ENCODE assay signal across 14 cellular contexts in the genomic region with DNA sequence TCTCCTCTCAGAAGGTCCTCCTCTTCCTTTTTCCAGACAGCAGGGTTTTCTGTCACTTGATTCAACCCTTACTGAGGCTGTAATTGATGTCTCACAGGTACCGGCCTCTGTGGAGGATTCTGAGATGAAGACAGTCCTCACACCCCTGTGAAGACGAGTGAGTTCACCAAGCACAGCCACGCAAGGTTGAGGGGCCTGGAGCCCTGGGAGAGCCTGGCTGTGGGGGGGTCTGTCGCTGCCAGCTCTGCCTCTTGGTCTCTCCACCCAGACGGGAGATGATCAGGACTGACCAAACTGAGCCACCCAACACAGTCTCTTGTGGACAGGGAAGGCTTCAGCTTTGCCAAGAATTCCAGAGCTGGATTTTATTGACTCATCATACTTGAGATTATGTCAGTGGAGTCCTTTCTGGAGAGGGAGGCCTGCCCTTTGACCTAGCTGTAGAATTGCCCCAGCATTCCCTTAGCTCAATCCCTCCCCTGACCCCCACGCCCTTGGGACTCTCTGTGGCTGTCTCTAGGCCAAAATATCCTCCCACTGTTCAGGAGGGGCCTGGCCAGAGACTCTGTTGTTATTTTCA. TPM values are rescaled to one million over a fixed set of nuclear protein-coding genes. Genes with fewer than 3 reads are reported as not detected.
DNase-seq lines count a peak whose midpoint lies in the region; ATAC-seq and TF ChIP-seq lines count a peak whose summit lies in the region.
"Had no signal": no experiment of that assay in that cellular context is flagged by ENCODE, and none has a peak within 500 bp of the region (broad histone marks: within the 10 kb centered on the region; RNA-seq: fewer than 3 reads in every experiment).

No MANE protein-coding gene starts in this region.

- no peak for TF ChIP-seq POLR2A in sigmoid colon (IDR thresholded peaks at IDR 0.05)

- H3K27me3 Mint-ChIP-seq in WTC11 (ENCODE audit: low read depth) = peaks cover 60% of the 10 kb centered on the region
- H3K27me3 Mint-ChIP-seq in T-helper 2 cell treated with Interferon-gamma antibody and Interleukin-4, amounts not matched to agents 5 μg/mL and 100 μg/mL, for 36 hours (ENCODE audit: low read depth) = peaks cover 12% of the 10 kb centered on the region

- TF ChIP-seq CTCF in WTC11 (IDR thresholded peaks at IDR 0.05) (no peak), sigmoid colon (IDR thresholded peaks at IDR 0.05) (no peak)

- CTCF ChIA-PET in WTC11 (lab: Charles Lee) = interaction anchor here (1.0 to 1.8 kb wide), 5 partner anchors 11 to 99 kb away, joined by 3 to 6 read pairs (median 3); no protein-coding TSS in a partner anchor

- ATAC-seq in WTC11 (no peak), GM18520 (IDR thresholded peaks at IDR 0.05; ENCODE audit: unreplicated experiment) (no peak)
- ATAC-seq: HepG2 had no signal

- DNase-seq in EL (peak; percentile 13), WTC11 (ENCODE audit: low spot score) (peak; percentile 5), islet precursor cell (peak; percentile 51), sigmoid colon (peak; percentile 33)
- DNase-seq in T-helper 2 cell treated with Interferon-gamma antibody and Interleukin-4, amounts not matched to agents 5 μg/mL and 100 μg/mL, for 36 hours (ENCODE audit: low spot score) = no peak
- DNase-seq in stimulated activated CD4-positive, alpha-beta T cell treated with anti-CD3 and anti-CD28 coated beads, Interleukin-4, amount 100 ng/mL, for 1 hour = no peak
- DNase-seq: ACHN; CD4-positive, CD25-positive, alpha-beta regulatory T cell; DMS79; HCEC 1CT; HFFc6 had no signal

- POLR2A ChIA-PET in WTC11 (lab: Charles Lee) = no interaction called here

- WGBS in sigmoid colon, 2 donors = 69 to 70% methylated on average over 6 of the region's 6 CpGs

- H3K4me1 Mint-ChIP-seq in WTC11 = no peaks in the 10 kb centered on the region
- H3K4me1 Mint-ChIP-seq in T-helper 2 cell treated with Interferon-gamma antibody and Interleukin-4, amounts not matched to agents 5 μg/mL and 100 μg/mL, for 36 hours (ENCODE audit: low read depth) = no peaks in the 10 kb centered on the region
- H3K4me1 Mint-ChIP-seq: CD4-positive, CD25-positive, alpha-beta regulatory T cell had no signal

- H3K27me3 ChIP-seq in sigmoid colon = peaks cover 0 to 17% (median 0%) of the 10 kb centered on the region in 3 donors

- TF ChIP-seq EP300 in sigmoid colon (IDR thresholded peaks at IDR 0.05) = no peak

- H3K9me3 Mint-ChIP-seq in WTC11 = peaks cover 32% of the 10 kb centered on the region
- H3K9me3 Mint-ChIP-seq in T-helper 2 cell treated with Interferon-gamma antibody and Interleukin-4, amounts not matched to agents 5 μg/mL and 100 μg/mL, for 36 hours = peaks cover 17% of the 10 kb centered on the region
- H3K9me3 Mint-ChIP-seq: HFFc6 had no signal

- H3K36me3 Mint-ChIP-seq in WTC11 = no peaks in the 10 kb centered on the region
- H3K36me3 Mint-ChIP-seq in T-helper 2 cell treated with Interferon-gamma antibody and Interleukin-4, amounts not matched to agents 5 μg/mL and 100 μg/mL, for 36 hours (ENCODE audit: low read depth) = no peaks in the 10 kb centered on the region
- H3K36me3 Mint-ChIP-seq: CD4-positive, CD25-positive, alpha-beta regulatory T cell had no signal

- H3K36me3 ChIP-seq in sigmoid colon = no peaks in the 10 kb centered on the region
- H3K36me3 ChIP-seq: BLaER1 treated with 17β-estradiol and CSF1 and Interleukin-3, amounts not matched to agents 10 nM and 100 nM had no signal

- no peak overlapping the region for H3K27ac ChIP-seq in sigmoid colon
- H3K27ac ChIP-seq: BLaER1 treated with 17β-estradiol and CSF1 and Interleukin-3, amounts not matched to agents 10 nM and 100 nM had no signal

- intact Hi-C loops in sigmoid colon (cut with DNase I) = no loop called here

- no peak overlapping the region for H3K4me3 ChIP-seq in sigmoid colon
- H3K4me3 ChIP-seq: BLaER1 treated with 17β-estradiol and CSF1 and Interleukin-3, amounts not matched to agents 10 nM and 100 nM had no signal

- H3K4me1 ChIP-seq in sigmoid colon = no peaks in the 10 kb centered on the region
- H3K4me1 ChIP-seq: BLaER1 treated with 17β-estradiol and CSF1 and Interleukin-3, amounts not matched to agents 10 nM and 100 nM had no signal

- H3K27ac Mint-ChIP-seq in WTC11 = no peak overlapping the region
- no peak overlapping the region for H3K27ac Mint-ChIP-seq in T-helper 2 cell treated with Interferon-gamma antibody and Interleukin-4, amounts not matched to agents 5 μg/mL and 100 μg/mL, for 36 hours
- H3K27ac Mint-ChIP-seq: CD4-positive, CD25-positive, alpha-beta regulatory T cell; HFFc6 had no signal

- H3K4me3 Mint-ChIP-seq in WTC11 = no peak overlapping the region
- H3K4me3 Mint-ChIP-seq in T-helper 2 cell treated with Interferon-gamma antibody and Interleukin-4, amounts not matched to agents 5 μg/mL and 100 μg/mL, for 36 hours = no peak overlapping the region
- H3K4me3 Mint-ChIP-seq: CD4-positive, CD25-positive, alpha-beta regulatory T cell; HFFc6 had no signal

- H3K9me3 ChIP-seq in sigmoid colon = peaks cover 0 to 13% (median 9%) of the 10 kb centered on the region in 4 donors

TF ChIP-seq in WTC11, 78 proteins besides CTCF, POLR2A, EP300 and RAD21:
- TF ChIP-seq GTF2I (CRISPR knock-in tag; conservative IDR thresholded peaks at IDR 0.05) (no peak), HMGA2 (CRISPR knock-in tag; IDR thresholded peaks at IDR 0.05) (no peak), PREB (CRISPR knock-in tag; IDR thresholded peaks at IDR 0.05; ENCODE audit: borderline replicate concordance) (no peak), ETV6 (CRISPR knock-in tag; IDR thresholded peaks at IDR 0.05) (no peak)

RNA-seq across cellular contexts. Expression of gene CRHR1, which starts 51.1 kb away (rescaled TPM):
- total RNA-seq in WTC11 (2021) = 0.92 to 1.6 TPM (median 1.5 TPM) in 3 replicates
- total RNA-seq in sigmoid colon = under 1 TPM in 1 of 4 donors, not detected in 3; 0.33 TPM
- polyA plus RNA-seq in sigmoid colon = not detected
- total RNA-seq: CD4-positive, CD25-positive, alpha-beta regulatory T cell; HepG2; HFFc6 had no signal
- polyA plus RNA-seq: CD4-positive, CD25-positive, alpha-beta regulatory T cell; HepG2 had no signal

Comparison
In these comparisons a context has a peak if more than half of its experiments do, and no peak if none do; other contexts are left out.
1. DNase-seq: peak in EL (single experiment), WTC11 (single experiment), islet precursor cell (single experiment) and sigmoid colon (single experiment); none in T-helper 2 cell treated with Interferon-gamma antibody and Interleukin-4, amounts not matched to agents 5 μg/mL and 100 μg/mL, for 36 hours (single experiment) and stimulated activated CD4-positive, alpha-beta T cell treated with anti-CD3 and anti-CD28 coated beads, Interleukin-4, amount 100 ng/mL, for 1 hour (single experiment).